In the genomic region with DNA sequence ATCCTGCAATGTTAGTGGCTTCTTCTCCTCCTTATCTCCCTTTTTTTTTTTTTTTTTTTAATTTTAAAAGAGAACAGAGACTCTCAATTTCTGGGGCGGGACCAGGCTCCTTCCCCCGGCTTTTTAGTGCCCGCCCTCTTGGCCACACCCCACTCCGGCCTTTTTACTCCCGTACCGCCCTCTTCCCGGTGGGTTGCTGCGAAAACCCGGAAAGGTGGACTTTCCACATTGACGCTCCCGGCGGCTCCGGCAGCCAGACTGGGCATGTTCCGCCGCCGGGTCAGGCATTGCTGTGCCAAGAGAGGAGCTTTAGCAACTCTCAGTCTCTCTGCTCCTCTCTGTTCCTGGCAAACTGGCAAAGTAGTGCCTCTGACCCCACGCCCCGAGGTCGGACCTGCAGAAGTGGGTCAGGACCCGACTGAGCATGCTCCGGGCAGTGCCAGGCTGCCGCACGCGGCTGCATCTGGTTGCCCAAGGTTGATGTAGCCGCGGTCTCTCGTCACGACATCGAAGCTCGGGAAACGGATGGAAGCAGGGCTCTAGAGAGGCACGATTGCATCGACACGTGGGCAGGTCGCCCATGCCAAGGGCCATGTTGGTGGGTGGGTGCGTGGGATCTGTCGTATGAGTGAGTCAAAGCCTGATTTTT, we compare ENCODE assay signal across 8 cellular contexts. TPM values are rescaled to one million over a fixed set of nuclear protein-coding genes. Genes with fewer than 3 reads are reported as not detected.
DNase-seq lines count a peak whose midpoint lies in the region; ATAC-seq and TF ChIP-seq lines count a peak whose summit lies in the region.

No MANE protein-coding gene starts in this region.

- H3K27me3 ChIP-seq in iPS-15b (ENCODE audit: control insufficient read depth, insufficient read depth, low read length): peaks cover 43% of the 10 kb centered on the region
- H3K27me3 ChIP-seq in sigmoid colon: no peaks in the 10 kb centered on the region

- no peak for TF ChIP-seq CTCF in VCaP (conservative IDR thresholded peaks at IDR 0.05)
- TF ChIP-seq CTCF in sigmoid colon (IDR thresholded peaks at IDR 0.05): no peak

- ATAC-seq in GM18511 (IDR thresholded peaks at IDR 0.05; ENCODE audit: unreplicated experiment): peak; percentile 77
- ATAC-seq in HG03025 (IDR thresholded peaks at IDR 0.05; ENCODE audit: low FRiP score, unreplicated experiment): peak; percentile 74

- DNase-seq in NCI-H2081 (lab: John Stamatoyannopoulos, UW) (peak; percentile 86), T47D (ENCODE audit: low read depth in 1 of 2, low spot score in 1 of 2) (peak; percentile 69 to 95), sigmoid colon (peak; percentile 97), AML-193 (lab: John Stamatoyannopoulos, UW) (no peak)

- in situ Hi-C loops in T47D (cut with HindIII; ENCODE audit: low pct_unique_long_range_greater_than_20kb, low sequenced_read_pairs): no loop called here

- 4 to 5% methylated on average over 37 of the region's 37 CpGs for WGBS in sigmoid colon, 2 donors

- TF ChIP-seq EP300 in sigmoid colon (IDR thresholded peaks at IDR 0.05): peak in 1 of 4 donors; percentile 7

- H3K9me3 ChIP-seq in iPS-15b (ENCODE audit: control insufficient read depth, insufficient read depth, low read length): no peaks in the 10 kb centered on the region
- no peaks in the 10 kb centered on the region for H3K9me3 ChIP-seq in sigmoid colon

- H3K4me1 ChIP-seq in iPS-15b (ENCODE audit: control insufficient read depth, insufficient read depth, low read length): no peaks in the 10 kb centered on the region
- peaks cover 4 to 11% (median 9%) of the 10 kb centered on the region in 4 donors for H3K4me1 ChIP-seq in sigmoid colon

- H3K36me3 ChIP-seq in iPS-15b (ENCODE audit: control insufficient read depth, insufficient read depth, low read length): no peaks in the 10 kb centered on the region
- H3K36me3 ChIP-seq in sigmoid colon: no peaks in the 10 kb centered on the region

- peak overlapping the region; percentile 84 for H3K27ac ChIP-seq in VCaP
- peak overlapping the region; percentile 91 to 93 (median 93) for H3K27ac ChIP-seq in sigmoid colon

- TF ChIP-seq POLR2A in sigmoid colon (IDR thresholded peaks at IDR 0.05): no peak

- intact Hi-C loops in sigmoid colon (cut with DNase I): loop anchor here (2.0 to 5.0 kb wide), 2 partner anchors 271 to 415 kb away; a partner anchor contains a TSS

- H3K4me3 ChIP-seq in iPS-15b (ENCODE audit: low read depth, low read length) (peak overlapping the region; percentile 82), sigmoid colon (peak overlapping the region; percentile 63 to 88 (median 80))

- peak overlapping the region; percentile 47 for H3K9ac ChIP-seq in iPS-15b (ENCODE audit: low read depth, low read length)

RNA-seq across cellular contexts. Expression of a gene that starts 1.1 kb away (rescaled TPM):
- 10 to 100 TPM in 1 of 4 donors, 1 to 10 TPM in 3; 4.9 to 14.7 (median 5.8) TPM for total RNA-seq in sigmoid colon
- polyA plus RNA-seq in sigmoid colon: 1 to 10 TPM in 2 of 3 donors, under 1 TPM in 1; 0.60 to 1.4 (median 1.1) TPM

Comparison
In these comparisons a context has a peak if more than half of its experiments do, and no peak if none do; other contexts are left out.
1. DNase-seq: peak in NCI-H2081 (2 of 2), T47D (2 of 2) and sigmoid colon (single experiment); none in AML-193 (0 of 2).